21 cellular contexts compared by ENCODE assay signal in genomic region chr5:158451983-158452710, GRCh38.
DNase-seq lines count a peak whose midpoint lies in the region; ATAC-seq and TF ChIP-seq lines count a peak whose summit lies in the region.
"Had no signal": no experiment of that assay in that cellular context is flagged by ENCODE, and none has a peak within 500 bp of the region (broad histone marks: within the 10 kb centered on the region; RNA-seq: fewer than 3 reads in every experiment).

No MANE protein-coding gene starts in this region.

- ATAC-seq in heart right ventricle = peak in 5 of 8 donors; percentile 22 to 40 (median 28)
- ATAC-seq in activated CD4-positive, alpha-beta T cell treated with anti-CD3 and anti-CD28 coated beads for 36 hours = no peak
- ATAC-seq: activated naive CD4-positive, alpha-beta T cell treated with anti-CD3 and anti-CD28 coated beads, Interleukin-2, amount 50 U/mL, for 72 hours; activated T-helper 17 cell treated with anti-CD3 and anti-CD28 coated beads, Interleukin-2, amount 50 U/mL, for 72 hours; effector memory CD8-positive, alpha-beta T cell; HCT116 had no signal

- no peak overlapping the region for H2AFZ ChIP-seq in neural cell (ENCODE audit: low read depth, low read length)

- CTCF ChIA-PET in activated CD4-positive, alpha-beta T cell treated with anti-CD3 and anti-CD28 coated beads for 36 hours (lab: Charles Lee) = no interaction called here

- H3K27me3 ChIP-seq in ascending aorta = no peaks in the 10 kb centered on the region
- peaks cover 0 to 4% (median 0%) of the 10 kb centered on the region in 7 donors for H3K27me3 ChIP-seq in heart right ventricle
- no peaks in the 10 kb centered on the region for H3K27me3 ChIP-seq in neural cell (ENCODE audit: insufficient read depth, low read depth, low read length)
- H3K27me3 ChIP-seq in vagina = no peaks in the 10 kb centered on the region
- H3K27me3 ChIP-seq: transverse colon had no signal

- H3K4me1 Mint-ChIP-seq in activated CD4-positive, alpha-beta T cell treated with anti-CD3 and anti-CD28 coated beads for 36 hours = no peaks in the 10 kb centered on the region
- H3K4me1 Mint-ChIP-seq: activated T-helper 17 cell treated with anti-CD3 and anti-CD28 coated beads, Interleukin-2, amount 50 U/mL, for 72 hours had no signal

- 78 to 79% methylated on average over 14 of the region's 14 CpGs for WGBS in heart right ventricle, 2 donors

- H3K4me1 ChIP-seq in ascending aorta = no peaks in the 10 kb centered on the region
- peaks cover 0 to 21% (median 9%) of the 10 kb centered on the region in 9 donors for H3K4me1 ChIP-seq in heart right ventricle
- H3K4me1 ChIP-seq in vagina = peaks cover 17% of the 10 kb centered on the region
- H3K4me1 ChIP-seq: transverse colon had no signal

- no peak for TF ChIP-seq CTCF in ascending aorta (IDR thresholded peaks at IDR 0.05)
- no peak for TF ChIP-seq CTCF in heart right ventricle (IDR thresholded peaks at IDR 0.05)
- no peak for TF ChIP-seq CTCF in neural cell (IDR thresholded peaks at IDR 0.05; ENCODE audit: poor library complexity, severe bottlenecking)
- no peak for TF ChIP-seq CTCF in vagina (IDR thresholded peaks at IDR 0.05)

- no peak for TF ChIP-seq EP300 in neural cell (conservative IDR thresholded peaks at IDR 0.05; ENCODE audit: poor library complexity, severe bottlenecking)

- no peaks in the 10 kb centered on the region for H3K79me2 ChIP-seq in neural cell (replicated peaks; ENCODE audit: insufficient read depth, low read length)

- H3K27me3 Mint-ChIP-seq in activated CD4-positive, alpha-beta T cell treated with anti-CD3 and anti-CD28 coated beads for 36 hours = no peaks in the 10 kb centered on the region
- H3K27me3 Mint-ChIP-seq: IgD-negative memory B cell; stimulated activated naive CD8-positive, alpha-beta T cell treated with anti-CD3 and anti-CD28 coated beads, Interleukin-15, Interleukin-2, amounts not matched to agents 100 ng/mL and 50 ng/mL, for 24 hours had no signal

- no peak overlapping the region for H3K9ac ChIP-seq in neural cell (ENCODE audit: low read length)

- H3K27ac ChIP-seq in ascending aorta = peak overlapping the region; percentile 24 to 58
- H3K27ac ChIP-seq in heart right ventricle = peak overlapping the region in 9 of 10 donors; percentile 8 to 66 (median 39)
- peak overlapping the region; percentile 31 for H3K27ac ChIP-seq in neural cell (ENCODE audit: low read length)
- H3K27ac ChIP-seq in vagina = peak overlapping the region; percentile 29
- H3K27ac ChIP-seq: transverse colon had no signal

- no peaks in the 10 kb centered on the region for H4K20me1 ChIP-seq in neural cell (ENCODE audit: insufficient read depth)

- H3K36me3 ChIP-seq in ascending aorta = no peaks in the 10 kb centered on the region
- no peaks in the 10 kb centered on the region for H3K36me3 ChIP-seq in heart right ventricle
- no peaks in the 10 kb centered on the region for H3K36me3 ChIP-seq in neural cell (ENCODE audit: insufficient read depth, low read length)
- H3K36me3 ChIP-seq in vagina = no peaks in the 10 kb centered on the region
- H3K36me3 ChIP-seq: transverse colon had no signal

- no peak overlapping the region for H3K4me2 ChIP-seq in neural cell (ENCODE audit: low read length)

- H3K9me3 Mint-ChIP-seq in activated CD4-positive, alpha-beta T cell treated with anti-CD3 and anti-CD28 coated beads for 36 hours (ENCODE audit: low read depth) = no peaks in the 10 kb centered on the region
- H3K9me3 Mint-ChIP-seq: activated T-helper 17 cell treated with anti-CD3 and anti-CD28 coated beads, Interleukin-2, amount 50 U/mL, for 72 hours; IgD-negative memory B cell; stimulated activated naive CD8-positive, alpha-beta T cell treated with anti-CD3 and anti-CD28 coated beads, Interleukin-15, Interleukin-2, amounts not matched to agents 100 ng/mL and 50 ng/mL, for 24 hours had no signal

- TF ChIP-seq RAD21 in neural cell (conservative IDR thresholded peaks at IDR 0.05) = no peak

- intact Hi-C loops in ascending aorta (cut with DNase I) (no loop called here), heart right ventricle (cut with DNase I) (no loop called here), vagina (cut with DNase I) (no loop called here)
- intact Hi-C loops in activated CD4-positive, alpha-beta T cell treated with anti-CD3 and anti-CD28 coated beads for 36 hours (cut with DNase I, micrococcal nuclease) = no loop called here

- no peak overlapping the region for H3K4me3 Mint-ChIP-seq in activated CD4-positive, alpha-beta T cell treated with anti-CD3 and anti-CD28 coated beads for 36 hours
- H3K4me3 Mint-ChIP-seq: activated T-helper 17 cell treated with anti-CD3 and anti-CD28 coated beads, Interleukin-2, amount 50 U/mL, for 72 hours; effector memory CD8-positive, alpha-beta T cell; IgD-negative memory B cell; stimulated activated naive CD8-positive, alpha-beta T cell treated with anti-CD3 and anti-CD28 coated beads, Interleukin-15, Interleukin-2, amounts not matched to agents 100 ng/mL and 50 ng/mL, for 24 hours had no signal

- no peaks in the 10 kb centered on the region for H3K9me2 ChIP-seq in neural cell (ENCODE audit: insufficient read depth, low read length)

- H3K9me3 ChIP-seq in ascending aorta (no peaks in the 10 kb centered on the region), heart right ventricle (no peaks in the 10 kb centered on the region), neural cell (ENCODE audit: low read length) (no peaks in the 10 kb centered on the region), vagina (no peaks in the 10 kb centered on the region)
- H3K9me3 ChIP-seq: transverse colon had no signal

- no peaks in the 10 kb centered on the region for H3K36me3 Mint-ChIP-seq in activated CD4-positive, alpha-beta T cell treated with anti-CD3 and anti-CD28 coated beads for 36 hours (ENCODE audit: low read depth)
- H3K36me3 Mint-ChIP-seq: activated naive CD4-positive, alpha-beta T cell treated with anti-CD3 and anti-CD28 coated beads, Interleukin-2, amount 50 U/mL, for 72 hours had no signal

- no peaks in the 10 kb centered on the region for H3F3A ChIP-seq in neural cell (ENCODE audit: insufficient read depth, low read length, poor library complexity, severe bottlenecking)

- no peak overlapping the region for H3K27ac Mint-ChIP-seq in activated CD4-positive, alpha-beta T cell treated with anti-CD3 and anti-CD28 coated beads for 36 hours
- H3K27ac Mint-ChIP-seq: activated naive CD4-positive, alpha-beta T cell treated with anti-CD3 and anti-CD28 coated beads, Interleukin-2, amount 50 U/mL, for 72 hours; activated T-helper 17 cell treated with anti-CD3 and anti-CD28 coated beads, Interleukin-2, amount 50 U/mL, for 72 hours; effector memory CD8-positive, alpha-beta T cell; IgD-negative memory B cell; stimulated activated naive CD8-positive, alpha-beta T cell treated with anti-CD3 and anti-CD28 coated beads, Interleukin-15, Interleukin-2, amounts not matched to agents 100 ng/mL and 50 ng/mL, for 24 hours had no signal

- no peak overlapping the region for H3K4me3 ChIP-seq in ascending aorta
- H3K4me3 ChIP-seq in heart right ventricle = no peak overlapping the region
- no peak overlapping the region for H3K4me3 ChIP-seq in neural cell (ENCODE audit: low read length)
- no peak overlapping the region for H3K4me3 ChIP-seq in vagina
- H3K4me3 ChIP-seq: transverse colon had no signal

- POLR2A ChIA-PET in activated CD4-positive, alpha-beta T cell treated with anti-CD3 and anti-CD28 coated beads for 36 hours (lab: Charles Lee) = no interaction called here

- TF ChIP-seq POLR2A in vagina (IDR thresholded peaks at IDR 0.05) = no peak

- DNase-seq in ascending aorta (ENCODE audit: low spot score in 2 of 2) (no peak), heart right ventricle (peak in 1 of 2 donors; percentile 28), vagina (ENCODE audit: extremely low spot score in 2 of 2) (no peak), epidermal melanocyte (ENCODE audit: insufficient read length, low spot score) (no peak), superior temporal gyrus (ENCODE audit: extremely low spot score) (no peak)
- DNase-seq in activated CD4-positive, alpha-beta T cell treated with anti-CD3 and anti-CD28 coated beads for 36 hours = no peak
- DNase-seq in effector CD4-positive, alpha-beta T cell = no peak
- DNase-seq: activated CD8-positive, alpha-beta memory T cell treated with anti-CD3 and anti-CD28 coated beads, Interleukin-2, amount 50 U/mL, for 4 hours; effector memory CD8-positive, alpha-beta T cell; kidney; mammary epithelial cell; NCI-H2029 treated with DMSO at 0.1 percent for 48 hours; NCI-H748 treated with DMSO at 0.1 percent for 48 hours; occipital lobe had no signal

TF ChIP-seq in neural cell, 6 proteins besides CTCF, POLR2A, EP300 and RAD21:
- TF ChIP-seq POLR2AphosphoS5 (IDR thresholded peaks at IDR 0.05) (no peak), TAF1 (IDR thresholded peaks at IDR 0.05; ENCODE audit: low read depth) (no peak), MXI1 (conservative IDR thresholded peaks at IDR 0.05; ENCODE audit: poor library complexity, severe bottlenecking) (no peak), EZH2 (IDR thresholded peaks at IDR 0.05; ENCODE audit: borderline replicate concordance, insufficient read depth, low read length, poor library complexity, severe bottlenecking) (no peak), SMC3 (conservative IDR thresholded peaks at IDR 0.05; ENCODE audit: poor library complexity) (no peak)
- TF ChIP-seq, protein P1, sequence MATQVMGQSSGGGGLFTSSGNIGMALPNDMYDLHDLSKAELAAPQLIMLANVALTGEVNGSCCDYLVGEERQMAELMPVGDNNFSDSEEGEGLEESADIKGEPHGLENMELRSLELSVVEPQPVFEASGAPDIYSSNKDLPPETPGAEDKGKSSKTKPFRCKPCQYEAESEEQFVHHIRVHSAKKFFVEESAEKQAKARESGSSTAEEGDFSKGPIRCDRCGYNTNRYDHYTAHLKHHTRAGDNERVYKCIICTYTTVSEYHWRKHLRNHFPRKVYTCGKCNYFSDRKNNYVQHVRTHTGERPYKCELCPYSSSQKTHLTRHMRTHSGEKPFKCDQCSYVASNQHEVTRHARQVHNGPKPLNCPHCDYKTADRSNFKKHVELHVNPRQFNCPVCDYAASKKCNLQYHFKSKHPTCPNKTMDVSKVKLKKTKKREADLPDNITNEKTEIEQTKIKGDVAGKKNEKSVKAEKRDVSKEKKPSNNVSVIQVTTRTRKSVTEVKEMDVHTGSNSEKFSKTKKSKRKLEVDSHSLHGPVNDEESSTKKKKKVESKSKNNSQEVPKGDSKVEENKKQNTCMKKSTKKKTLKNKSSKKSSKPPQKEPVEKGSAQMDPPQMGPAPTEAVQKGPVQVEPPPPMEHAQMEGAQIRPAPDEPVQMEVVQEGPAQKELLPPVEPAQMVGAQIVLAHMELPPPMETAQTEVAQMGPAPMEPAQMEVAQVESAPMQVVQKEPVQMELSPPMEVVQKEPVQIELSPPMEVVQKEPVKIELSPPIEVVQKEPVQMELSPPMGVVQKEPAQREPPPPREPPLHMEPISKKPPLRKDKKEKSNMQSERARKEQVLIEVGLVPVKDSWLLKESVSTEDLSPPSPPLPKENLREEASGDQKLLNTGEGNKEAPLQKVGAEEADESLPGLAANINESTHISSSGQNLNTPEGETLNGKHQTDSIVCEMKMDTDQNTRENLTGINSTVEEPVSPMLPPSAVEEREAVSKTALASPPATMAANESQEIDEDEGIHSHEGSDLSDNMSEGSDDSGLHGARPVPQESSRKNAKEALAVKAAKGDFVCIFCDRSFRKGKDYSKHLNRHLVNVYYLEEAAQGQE (IDR thresholded peaks at IDR 0.05; ENCODE audit: borderline replicate concordance) = no peak
